11 cellular contexts compared by ENCODE assay signal in genomic region chr3:105647047-105647446, GRCh38.
DNase-seq lines count a peak whose midpoint lies in the region; FAIRE-seq and TF ChIP-seq lines count a peak whose summit lies in the region.
"Had no signal": no experiment of that assay in that cellular context is flagged by ENCODE, and none has a peak within 500 bp of the region (broad histone marks: within the 10 kb centered on the region; RNA-seq: fewer than 3 reads in every experiment).

No MANE protein-coding gene starts in this region.

- H3K4me3 ChIP-seq in endothelial cell of umbilical vein (replicated peaks in 1 of 3; ENCODE audit: insufficient read depth in 1 of 3, low read depth in 1 of 3, low read length in 3 of 3), result no peak overlapping the region

- H3K4me3 Mint-ChIP-seq in activated naive CD4-positive, alpha-beta T cell treated with anti-CD3 and anti-CD28 coated beads for 36 hours, result no peak overlapping the region
- H3K4me3 Mint-ChIP-seq: natural killer cell had no signal

- no peak overlapping the region for H3K27ac Mint-ChIP-seq in activated naive CD4-positive, alpha-beta T cell treated with anti-CD3 and anti-CD28 coated beads for 36 hours
- H3K27ac Mint-ChIP-seq: natural killer cell had no signal

- dilution Hi-C loops in endothelial cell of umbilical vein (cut with MboI; ENCODE audit: extremely low pct_ligation_motif_present, low sequenced_read_pairs), result no loop called here

- H3K79me2 ChIP-seq in endothelial cell of umbilical vein (ENCODE audit: control insufficient read depth, insufficient read depth, low read length), result no peaks in the 10 kb centered on the region

- H3K4me1 Mint-ChIP-seq in activated naive CD4-positive, alpha-beta T cell treated with anti-CD3 and anti-CD28 coated beads for 36 hours (ENCODE audit: low read depth), result no peaks in the 10 kb centered on the region

- H3K27me3 ChIP-seq in endothelial cell of umbilical vein (ENCODE audit: control insufficient read depth in 2 of 2, insufficient read depth in 2 of 2, low read length in 2 of 2), result peaks cover 0 to 1% of the 10 kb centered on the region in 2 experiments

- CTCF ChIA-PET in activated naive CD4-positive, alpha-beta T cell treated with anti-CD3 and anti-CD28 coated beads for 36 hours (lab: Charles Lee), result interaction anchor here (0.5 to 1.2 kb wide), 2 partner anchors 18 to 978 kb away, joined by 4 read pairs; no protein-coding TSS in a partner anchor
- CTCF ChIA-PET in endothelial cell of umbilical vein (lab: Charles Lee), result interaction anchor here (0.6 to 1.1 kb wide), 4 partner anchors 11 to 1418 kb away, joined by 3 to 4 read pairs (median 4); no protein-coding TSS in a partner anchor

- no peaks in the 10 kb centered on the region for H3K9me3 ChIP-seq in endothelial cell of umbilical vein (replicated peaks; ENCODE audit: control insufficient read depth, insufficient read depth, low read length)
- H3K9me3 ChIP-seq: Caco-2 had no signal

- no peaks in the 10 kb centered on the region for H3K36me3 ChIP-seq in endothelial cell of umbilical vein (ENCODE audit: control insufficient read depth in 2 of 2, extremely low read depth in 1 of 2, insufficient read depth in 2 of 2, low read length in 2 of 2)

- BruUV-seq in endothelial cell of umbilical vein (replicated peaks; lab: Mats Ljungman, UMichigan), result no TSS peak

- peaks cover 4% of the 10 kb centered on the region for H3K9me3 Mint-ChIP-seq in activated naive CD4-positive, alpha-beta T cell treated with anti-CD3 and anti-CD28 coated beads for 36 hours
- H3K9me3 Mint-ChIP-seq: natural killer cell had no signal

- intact Hi-C loops in activated naive CD4-positive, alpha-beta T cell treated with anti-CD3 and anti-CD28 coated beads for 36 hours (cut with micrococcal nuclease), result no loop called here
- intact Hi-C loops in endothelial cell of umbilical vein (cut with micrococcal nuclease), result no loop called here

- no peak overlapping the region for H3K4me2 ChIP-seq in endothelial cell of umbilical vein (ENCODE audit: insufficient read depth, low read length)

- no peak overlapping the region for H3K27ac ChIP-seq in endothelial cell of umbilical vein (ENCODE audit: insufficient read depth, low read depth, low read length)

- TF ChIP-seq POLR2A in endothelial cell of umbilical vein (IDR thresholded peaks at IDR 0.05; ENCODE audit: low read depth, low read length), result no peak

- no peak overlapping the region for H3K9ac ChIP-seq in endothelial cell of umbilical vein (replicated peaks; ENCODE audit: extremely low read depth, insufficient read depth, low read length)

- no peaks in the 10 kb centered on the region for H4K20me1 ChIP-seq in endothelial cell of umbilical vein (replicated peaks; ENCODE audit: control insufficient read depth, extremely low read depth, insufficient read depth, low read length)

- no peaks in the 10 kb centered on the region for H3K27me3 Mint-ChIP-seq in activated naive CD4-positive, alpha-beta T cell treated with anti-CD3 and anti-CD28 coated beads for 36 hours (ENCODE audit: low read depth)

- peak; percentile 15 for FAIRE-seq in endothelial cell of umbilical vein (lab: Jason Lieb, UNC)

- no peaks in the 10 kb centered on the region for H3K36me3 Mint-ChIP-seq in activated naive CD4-positive, alpha-beta T cell treated with anti-CD3 and anti-CD28 coated beads for 36 hours (ENCODE audit: low read depth)
- H3K36me3 Mint-ChIP-seq: natural killer cell had no signal

- no peaks in the 10 kb centered on the region for H3K9me1 ChIP-seq in endothelial cell of umbilical vein (replicated peaks; ENCODE audit: control insufficient read depth, extremely low read depth, insufficient read depth, low read length)

- no peak overlapping the region for H2AFZ ChIP-seq in endothelial cell of umbilical vein (ENCODE audit: low read depth, low read length)

- no peak for TF ChIP-seq CTCF in endothelial cell of umbilical vein (IDR thresholded peaks at IDR 0.05; ENCODE audit: extremely low read depth in 1 of 2, insufficient read depth in 1 of 2, low read depth in 1 of 2, low read length in 2 of 2)

- no peaks in the 10 kb centered on the region for H3K4me1 ChIP-seq in endothelial cell of umbilical vein (ENCODE audit: control insufficient read depth, extremely low read depth, insufficient read depth, low read length)
- H3K4me1 ChIP-seq: Caco-2 had no signal

- DNase-seq in activated naive CD4-positive, alpha-beta T cell treated with anti-CD3 and anti-CD28 coated beads for 36 hours, result peak; percentile 7
- no peak for DNase-seq in activated naive CD4-positive, alpha-beta T cell treated with anti-CD3 and anti-CD28 coated beads, Interleukin-2, amount 50 U/mL, for 16 hours
- DNase-seq in OCI-M1 (lab: John Stamatoyannopoulos, UW), result peak; percentile 89
- DNase-seq in endothelial cell of umbilical vein (ENCODE audit: low read depth, low spot score), result peak; percentile 48
- DNase-seq in stromal cell of bone marrow (ENCODE audit: low read depth), result peak; percentile 89
- no peak for DNase-seq in activated T-cell treated with anti-CD3 and anti-CD28 coated beads, Interleukin-2, amount 50 U/mL, for 1 hour
- no peak for DNase-seq in activated CD4-positive, alpha-beta T cell treated with anti-CD3 and anti-CD28 coated beads, Interleukin-2, amount 50 U/mL, for 4 hours
- DNase-seq in activated effector memory CD4-positive, alpha-beta T cell treated with anti-CD3 and anti-CD28 coated beads, Interleukin-2, amount 50 U/mL, for 16 hours, result no peak
- DNase-seq: KG1, natural killer cell had no signal

- POLR2A ChIA-PET in endothelial cell of umbilical vein (lab: Charles Lee), result no interaction called here

TF ChIP-seq in endothelial cell of umbilical vein, 7 proteins besides CTCF, POLR2A, EP300 and RAD21:
- TF ChIP-seq FOS (IDR thresholded peaks at IDR 0.05; ENCODE audit: borderline replicate concordance, insufficient read depth, low read length) (peak; percentile 87), MYC (IDR thresholded peaks at IDR 0.05; ENCODE audit: low read depth, low read length) (no peak), JUN (IDR thresholded peaks at IDR 0.05; ENCODE audit: borderline replicate concordance, insufficient read depth, insufficient read length, low read depth) (peak; percentile 53)
TF ChIP-seq in endothelial cell of umbilical vein: peak in this region for 2.

Comparison
In these comparisons a context has a peak if more than half of its experiments do, and no peak if none do; other contexts are left out.
1. DNase-seq: peak in activated naive CD4-positive, alpha-beta T cell treated with anti-CD3 and anti-CD28 coated beads for 36 hours (single experiment), OCI-M1 (single experiment), endothelial cell of umbilical vein (single experiment) and stromal cell of bone marrow (single experiment); none in activated naive CD4-positive, alpha-beta T cell treated with anti-CD3 and anti-CD28 coated beads, Interleukin-2, amount 50 U/mL, for 16 hours (single experiment), activated T-cell treated with anti-CD3 and anti-CD28 coated beads, Interleukin-2, amount 50 U/mL, for 1 hour (single experiment), activated CD4-positive, alpha-beta T cell treated with anti-CD3 and anti-CD28 coated beads, Interleukin-2, amount 50 U/mL, for 4 hours (0 of 2) and activated effector memory CD4-positive, alpha-beta T cell treated with anti-CD3 and anti-CD28 coated beads, Interleukin-2, amount 50 U/mL, for 16 hours (single experiment).